In the genomic region with DNA sequence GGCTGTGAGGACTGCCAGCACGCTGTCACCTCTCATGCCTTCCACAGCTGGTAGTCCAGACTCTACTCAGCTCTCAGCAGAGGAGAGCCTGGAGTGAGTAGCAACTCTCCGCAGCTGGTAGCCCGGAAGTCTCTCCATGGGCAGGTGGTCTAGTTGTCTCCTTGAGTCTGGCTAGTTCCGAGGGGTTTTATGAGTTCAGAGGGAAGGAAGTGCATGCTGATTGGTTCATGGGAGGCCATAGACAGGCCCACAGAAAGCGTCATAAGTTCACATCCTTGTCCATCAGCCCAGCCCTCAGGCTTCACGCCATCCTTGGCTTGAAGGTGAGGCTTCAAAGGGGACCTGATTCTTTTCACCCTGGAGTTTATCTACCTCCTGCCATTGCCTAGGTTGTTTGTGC, we compare ENCODE assay signal across 1 cellular context.
TF ChIP-seq lines count a peak whose summit lies in the region.

No MANE protein-coding gene starts in this region.

TF ChIP-seq in GM12878, 131 proteins besides CTCF, POLR2A, EP300 and RAD21:
- TF ChIP-seq, protein P1, sequence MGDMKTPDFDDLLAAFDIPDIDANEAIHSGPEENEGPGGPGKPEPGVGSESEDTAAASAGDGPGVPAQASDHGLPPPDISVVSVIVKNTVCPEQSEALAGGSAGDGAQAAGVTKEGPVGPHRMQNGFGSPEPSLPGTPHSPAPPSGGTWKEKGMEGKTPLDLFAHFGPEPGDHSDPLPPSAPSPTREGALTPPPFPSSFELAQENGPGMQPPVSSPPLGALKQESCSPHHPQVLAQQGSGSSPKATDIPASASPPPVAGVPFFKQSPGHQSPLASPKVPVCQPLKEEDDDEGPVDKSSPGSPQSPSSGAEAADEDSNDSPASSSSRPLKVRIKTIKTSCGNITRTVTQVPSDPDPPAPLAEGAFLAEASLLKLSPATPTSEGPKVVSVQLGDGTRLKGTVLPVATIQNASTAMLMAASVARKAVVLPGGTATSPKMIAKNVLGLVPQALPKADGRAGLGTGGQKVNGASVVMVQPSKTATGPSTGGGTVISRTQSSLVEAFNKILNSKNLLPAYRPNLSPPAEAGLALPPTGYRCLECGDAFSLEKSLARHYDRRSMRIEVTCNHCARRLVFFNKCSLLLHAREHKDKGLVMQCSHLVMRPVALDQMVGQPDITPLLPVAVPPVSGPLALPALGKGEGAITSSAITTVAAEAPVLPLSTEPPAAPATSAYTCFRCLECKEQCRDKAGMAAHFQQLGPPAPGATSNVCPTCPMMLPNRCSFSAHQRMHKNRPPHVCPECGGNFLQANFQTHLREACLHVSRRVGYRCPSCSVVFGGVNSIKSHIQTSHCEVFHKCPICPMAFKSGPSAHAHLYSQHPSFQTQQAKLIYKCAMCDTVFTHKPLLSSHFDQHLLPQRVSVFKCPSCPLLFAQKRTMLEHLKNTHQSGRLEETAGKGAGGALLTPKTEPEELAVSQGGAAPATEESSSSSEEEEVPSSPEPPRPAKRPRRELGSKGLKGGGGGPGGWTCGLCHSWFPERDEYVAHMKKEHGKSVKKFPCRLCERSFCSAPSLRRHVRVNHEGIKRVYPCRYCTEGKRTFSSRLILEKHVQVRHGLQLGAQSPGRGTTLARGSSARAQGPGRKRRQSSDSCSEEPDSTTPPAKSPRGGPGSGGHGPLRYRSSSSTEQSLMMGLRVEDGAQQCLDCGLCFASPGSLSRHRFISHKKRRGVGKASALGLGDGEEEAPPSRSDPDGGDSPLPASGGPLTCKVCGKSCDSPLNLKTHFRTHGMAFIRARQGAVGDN (IDR thresholded peaks at IDR 0.05) = no peak
- TF ChIP-seq, protein P2, sequence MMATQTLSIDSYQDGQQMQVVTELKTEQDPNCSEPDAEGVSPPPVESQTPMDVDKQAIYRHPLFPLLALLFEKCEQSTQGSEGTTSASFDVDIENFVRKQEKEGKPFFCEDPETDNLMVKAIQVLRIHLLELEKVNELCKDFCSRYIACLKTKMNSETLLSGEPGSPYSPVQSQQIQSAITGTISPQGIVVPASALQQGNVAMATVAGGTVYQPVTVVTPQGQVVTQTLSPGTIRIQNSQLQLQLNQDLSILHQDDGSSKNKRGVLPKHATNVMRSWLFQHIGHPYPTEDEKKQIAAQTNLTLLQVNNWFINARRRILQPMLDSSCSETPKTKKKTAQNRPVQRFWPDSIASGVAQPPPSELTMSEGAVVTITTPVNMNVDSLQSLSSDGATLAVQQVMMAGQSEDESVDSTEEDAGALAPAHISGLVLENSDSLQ (IDR thresholded peaks at IDR 0.05) = peak; percentile 91
